9 cellular contexts compared by ENCODE assay signal in the genomic region with DNA sequence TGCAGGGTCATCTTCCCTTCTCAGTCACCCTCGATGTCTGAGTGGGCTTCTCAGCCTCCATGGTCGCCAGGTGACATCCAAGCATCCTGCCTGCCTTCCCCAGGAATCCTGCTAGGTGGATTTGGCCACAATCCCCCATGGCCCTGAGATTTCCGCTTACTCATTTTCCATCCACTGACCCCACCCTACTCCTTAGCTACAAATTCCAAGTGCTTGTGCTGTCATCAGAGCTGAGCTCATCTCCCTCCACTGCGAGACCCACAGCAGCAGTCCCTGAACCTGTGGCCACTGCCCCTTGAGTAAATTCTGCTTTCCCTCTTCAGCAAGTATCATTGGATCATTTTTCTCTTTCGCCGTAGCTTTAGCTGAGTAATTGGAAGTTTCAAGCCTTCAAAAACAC.
DNase-seq lines count a peak whose midpoint lies in the region; ATAC-seq and TF ChIP-seq lines count a peak whose summit lies in the region.
"Had no signal": no experiment of that assay in that cellular context is flagged by ENCODE, and none has a peak within 500 bp of the region (broad histone marks: within the 10 kb centered on the region; RNA-seq: fewer than 3 reads in every experiment).

No MANE protein-coding gene starts in this region.

- CTCF ChIA-PET in HEK293T (lab: Yijun Ruan, JAX) = no interaction called here

- H3K9me3 Mint-ChIP-seq in nephron = no peaks in the 10 kb centered on the region

- H3K27me3 ChIP-seq in left ventricle myocardium inferior (ENCODE audit: low read depth) (no peaks in the 10 kb centered on the region), vagina (no peaks in the 10 kb centered on the region)
- H3K27me3 ChIP-seq: adrenal gland had no signal

- TF ChIP-seq CTCF in left ventricle myocardium inferior (IDR thresholded peaks at IDR 0.05; ENCODE audit: borderline replicate concordance) (no peak), epithelial cell of esophagus (IDR thresholded peaks at IDR 0.05; ENCODE audit: insufficient read depth, low read depth, low read length, missing control alignments) (no peak), nephron (IDR thresholded peaks at IDR 0.05; ENCODE audit: unreplicated experiment in 3 of 3) (no peak), vagina (IDR thresholded peaks at IDR 0.05) (no peak)

- H3K27me3 Mint-ChIP-seq in nephron (ENCODE audit: low read depth) = peaks cover 4% of the 10 kb centered on the region

- H3K27ac ChIP-seq in left ventricle myocardium inferior (replicated peaks) = peak overlapping the region; percentile 91
- peak overlapping the region; percentile 91 for H3K27ac ChIP-seq in vagina

- H3K9me3 ChIP-seq in left ventricle myocardium inferior (replicated peaks) (no peaks in the 10 kb centered on the region), vagina (no peaks in the 10 kb centered on the region)
- H3K9me3 ChIP-seq: adrenal gland had no signal

- H3K4me3 ChIP-seq in left ventricle myocardium inferior (peak overlapping the region; percentile 29), epithelial cell of esophagus (ENCODE audit: low read length) (no peak overlapping the region), vagina (no peak overlapping the region)
- H3K4me3 ChIP-seq: adrenal gland had no signal

- DNase-seq in left ventricle myocardium inferior (no peak), Right ventricle myocardium superior (no peak), epithelial cell of esophagus (ENCODE audit: low read depth) (peak; percentile 9), vagina (ENCODE audit: extremely low spot score in 2 of 2) (no peak), HEK293T (ENCODE audit: extremely low spot score) (no peak), NCI-H146 (lab: John Stamatoyannopoulos, UW) (no peak)

- H3K36me3 Mint-ChIP-seq in nephron (ENCODE audit: low read depth) = no peaks in the 10 kb centered on the region

- intact Hi-C loops in left ventricle myocardium inferior (cut with micrococcal nuclease) = no loop called here
- intact Hi-C loops in Right ventricle myocardium superior (cut with DNase I) = no loop called here
- intact Hi-C loops in vagina (cut with DNase I) = no loop called here

- H3K4me1 Mint-ChIP-seq in nephron = peaks cover 47% of the 10 kb centered on the region

- POLR2A ChIA-PET in HEK293T (lab: Yijun Ruan, JAX) = no interaction called here

- H3K4me3 Mint-ChIP-seq in nephron = peak overlapping the region in 2 of 3 experiments; percentile 22 to 64

- H3K36me3 ChIP-seq in left ventricle myocardium inferior (no peaks in the 10 kb centered on the region), vagina (no peaks in the 10 kb centered on the region)
- H3K36me3 ChIP-seq: adrenal gland had no signal

- H3K4me1 ChIP-seq in left ventricle myocardium inferior (peaks cover 29% of the 10 kb centered on the region), vagina (peaks cover 7% of the 10 kb centered on the region)

- H3K27ac Mint-ChIP-seq in nephron = peak overlapping the region; percentile 87 to 98 (median 98)

- TF ChIP-seq POLR2A in vagina (IDR thresholded peaks at IDR 0.05) = no peak

- ATAC-seq in Right ventricle myocardium superior (ENCODE audit: poor library complexity) (no peak), GM21381 (IDR thresholded peaks at IDR 0.05; ENCODE audit: unreplicated experiment) (no peak)

TF ChIP-seq in HEK293T, 16 proteins besides CTCF, POLR2A, EP300 and RAD21:
- TF ChIP-seq BHLHE40 (IDR thresholded peaks at IDR 0.05; ENCODE audit: borderline replicate concordance) = no peak
- TF ChIP-seq TARDBP (IDR thresholded peaks at IDR 0.05) = no peak
